ENCODE assay signal across 17 cellular contexts in genomic region chr14:98194821-98195220, GRCh38.
"Had no signal": no experiment of that assay in that cellular context is flagged by ENCODE, and none has a peak within 500 bp of the region (broad histone marks: within the 10 kb centered on the region; RNA-seq: fewer than 3 reads in every experiment).

No MANE protein-coding gene starts in this region.

- H3K27ac Mint-ChIP-seq: dendritic cell treated with granulocyte-macrophage colony-stimulating factor and Interleukin-4, amounts not matched to agents 40 ng/mL and 50 ng/mL, for 4 days; nephron; stimulated activated naive B cell treated with anti-CD40 and anti-IgM and Interleukin-4, amounts not matched to agents 10 μg/mL and 1 μg/mL and 100 μg/mL, for 72 hours had no signal

- H3K36me3 Mint-ChIP-seq: stimulated activated naive B cell treated with anti-CD40 and anti-IgM and Interleukin-4, amounts not matched to agents 10 μg/mL and 1 μg/mL and 100 μg/mL, for 72 hours had no signal

- H3K27ac ChIP-seq: brain microvascular endothelial cell, right atrium auricular region had no signal

- H3K9me3 ChIP-seq: right atrium auricular region had no signal

- H3K9me3 Mint-ChIP-seq: dendritic cell treated with granulocyte-macrophage colony-stimulating factor and Interleukin-4, amounts not matched to agents 40 ng/mL and 50 ng/mL, for 4 days; nephron had no signal

- H3K4me1 Mint-ChIP-seq: nephron; stimulated activated naive B cell treated with anti-CD40 and anti-IgM and Interleukin-4, amounts not matched to agents 10 μg/mL and 1 μg/mL and 100 μg/mL, for 72 hours had no signal

- DNase-seq: activated CD4-positive, alpha-beta T cell treated with anti-CD3 and anti-CD28 coated beads for 4 hours; anterior cingulate cortex; brain microvascular endothelial cell; cerebellar nuclear complex; effector memory CD4-positive, alpha-beta T cell; foreskin melanocyte; immature natural killer cell; mesenchymal stem cell; occipital lobe; stimulated activated CD4-positive, alpha-beta T cell treated with anti-CD3 and anti-CD28 coated beads, Interleukin-2, amount 100 ng/mL, for 48 hours; stimulated activated naive B cell treated with anti-CD40 and anti-IgM and Interleukin-4, amounts not matched to agents 10 μg/mL and 1 μg/mL and 100 μg/mL, for 72 hours; substantia nigra; T-helper 2 cell; trophoblast cell had no signal

- ATAC-seq: stimulated activated naive B cell treated with anti-CD40 and anti-IgM and Interleukin-4, amounts not matched to agents 10 μg/mL and 1 μg/mL and 100 μg/mL, for 72 hours had no signal

- H3K36me3 ChIP-seq: brain microvascular endothelial cell, right atrium auricular region had no signal

- H3K4me3 Mint-ChIP-seq: dendritic cell treated with granulocyte-macrophage colony-stimulating factor and Interleukin-4, amounts not matched to agents 40 ng/mL and 50 ng/mL, for 4 days; immature natural killer cell; nephron; stimulated activated naive B cell treated with anti-CD40 and anti-IgM and Interleukin-4, amounts not matched to agents 10 μg/mL and 1 μg/mL and 100 μg/mL, for 72 hours had no signal
